28 cellular contexts compared by ENCODE assay signal in the genomic region with DNA sequence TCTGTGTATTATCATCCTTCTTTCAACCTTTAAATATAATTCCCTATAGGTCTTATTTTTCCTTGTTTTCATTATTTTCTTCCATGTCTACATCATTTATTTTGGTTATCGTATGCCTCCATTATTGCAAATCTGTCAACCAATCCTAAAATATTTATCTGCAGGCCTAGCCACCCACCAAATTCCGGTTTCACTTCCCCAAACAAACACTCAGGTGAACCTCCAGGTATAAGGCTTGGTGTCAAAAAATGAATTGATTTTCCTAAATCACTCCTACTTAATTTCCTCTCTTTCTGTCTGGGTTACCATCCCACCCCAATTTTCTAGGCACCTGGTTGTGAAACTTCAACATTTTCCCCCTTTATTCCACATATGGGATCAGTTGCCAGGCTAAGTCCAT.
"Had no signal": no experiment of that assay in that cellular context is flagged by ENCODE, and none has a peak within 500 bp of the region (broad histone marks: within the 10 kb centered on the region; RNA-seq: fewer than 3 reads in every experiment).

No MANE protein-coding gene starts in this region.

- H3K9ac ChIP-seq: neural progenitor cell, parathyroid adenoma had no signal

- DNase-seq: natural killer cell; occipital lobe; ovary; posterior cingulate gyrus; psoas muscle; right cardiac atrium; right lobe of liver; sigmoid colon; small intestine; stimulated activated CD4-positive, alpha-beta T cell treated with anti-CD3 and anti-CD28 coated beads, Interleukin-15, amount 100 ng/mL, for 24 hours; stimulated activated CD4-positive, alpha-beta T cell treated with anti-CD3 and anti-CD28 coated beads, Interleukin-2, amount 100 ng/mL, for 24 hours; stimulated activated CD4-positive, alpha-beta T cell treated with anti-CD3 and anti-CD28 coated beads, Interleukin-2, amount 100 ng/mL, for 48 hours; stimulated activated CD4-positive, alpha-beta T cell treated with anti-CD3 and anti-CD28 coated beads, Interleukin-4, amount 100 ng/mL, for 24 hours; stimulated activated naive B cell treated with anti-CD40 and anti-IgM and Interleukin-4, amounts not matched to agents 10 μg/mL and 1 μg/mL and 100 μg/mL, for 72 hours; stimulated activated naive CD4-positive, alpha-beta T cell treated with Interleukin-2 at 50 U/mL for 16 hours; stomach; thyroid gland; upper lobe of right lung; uterus had no signal

- ATAC-seq: natural killer cell; psoas muscle; right cardiac atrium; right lobe of liver; stimulated activated effector memory CD8-positive, alpha-beta T cell treated with anti-CD3 and anti-CD28 coated beads, Interleukin-12 subunit alpha, Interleukin-12 subunit beta, amount 100 ng/mL, for 72 hours; stimulated activated naive B cell treated with anti-CD40 and anti-IgM and Interleukin-4, amounts not matched to agents 10 μg/mL and 1 μg/mL and 100 μg/mL, for 72 hours; upper lobe of right lung had no signal

- H3K36me3 ChIP-seq: neural progenitor cell, ovary, right lobe of liver, sigmoid colon, stomach, thoracic aorta, thyroid gland, tibial nerve, upper lobe of right lung, uterus had no signal

- H3K4me3 Mint-ChIP-seq: natural killer cell; nephron; neural progenitor cell; stimulated activated effector memory CD8-positive, alpha-beta T cell treated with anti-CD3 and anti-CD28 coated beads, Interleukin-12 subunit alpha, Interleukin-12 subunit beta, amount 100 ng/mL, for 72 hours; stimulated activated naive B cell treated with anti-CD40 and anti-IgM and Interleukin-4, amounts not matched to agents 10 μg/mL and 1 μg/mL and 100 μg/mL, for 72 hours; stimulated activated naive CD8-positive, alpha-beta T cell treated with anti-CD3 and anti-CD28 coated beads, Interleukin-15, Interleukin-2, amounts not matched to agents 100 ng/mL and 50 ng/mL, for 24 hours; type B pancreatic cell had no signal

- H3K4me3 ChIP-seq: neural progenitor cell, ovary, psoas muscle, right lobe of liver, sigmoid colon, stomach, thoracic aorta, thyroid gland, tibial nerve, upper lobe of right lung, uterus had no signal

- H3K79me2 ChIP-seq: parathyroid adenoma had no signal

- H2AFZ ChIP-seq: parathyroid adenoma had no signal

- H3K4me2 ChIP-seq: neural progenitor cell had no signal

- FAIRE-seq: small intestine had no signal

- H3K27ac Mint-ChIP-seq: natural killer cell; nephron; neural progenitor cell; progenitor cell of endocrine pancreas; stimulated activated effector memory CD8-positive, alpha-beta T cell treated with anti-CD3 and anti-CD28 coated beads, Interleukin-12 subunit alpha, Interleukin-12 subunit beta, amount 100 ng/mL, for 72 hours; stimulated activated naive B cell treated with anti-CD40 and anti-IgM and Interleukin-4, amounts not matched to agents 10 μg/mL and 1 μg/mL and 100 μg/mL, for 72 hours; stimulated activated naive CD8-positive, alpha-beta T cell treated with anti-CD3 and anti-CD28 coated beads, Interleukin-15, Interleukin-2, amounts not matched to agents 100 ng/mL and 50 ng/mL, for 24 hours; type B pancreatic cell had no signal

- H3K27ac ChIP-seq: neural progenitor cell, ovary, parathyroid adenoma, psoas muscle, right lobe of liver, sigmoid colon, stomach, thoracic aorta, thyroid gland, tibial nerve, upper lobe of right lung, uterus had no signal

- H3K9me3 ChIP-seq: ovary, psoas muscle, right lobe of liver, sigmoid colon, stomach, thoracic aorta, thyroid gland, tibial nerve, upper lobe of right lung, uterus had no signal

- H3K9me3 Mint-ChIP-seq: nephron; neural progenitor cell; stimulated activated naive B cell treated with anti-CD40 and anti-IgM and Interleukin-4, amounts not matched to agents 10 μg/mL and 1 μg/mL and 100 μg/mL, for 72 hours; stimulated activated naive CD8-positive, alpha-beta T cell treated with anti-CD3 and anti-CD28 coated beads, Interleukin-15, Interleukin-2, amounts not matched to agents 100 ng/mL and 50 ng/mL, for 24 hours; type B pancreatic cell had no signal

- H3K36me3 Mint-ChIP-seq: natural killer cell; neural progenitor cell; stimulated activated effector memory CD8-positive, alpha-beta T cell treated with anti-CD3 and anti-CD28 coated beads, Interleukin-12 subunit alpha, Interleukin-12 subunit beta, amount 100 ng/mL, for 72 hours; stimulated activated naive B cell treated with anti-CD40 and anti-IgM and Interleukin-4, amounts not matched to agents 10 μg/mL and 1 μg/mL and 100 μg/mL, for 72 hours; type B pancreatic cell had no signal

- H3K4me1 ChIP-seq: neural progenitor cell, parathyroid adenoma, psoas muscle, sigmoid colon, stomach, thyroid gland, tibial nerve, upper lobe of right lung, uterus had no signal

- H3K27me3 ChIP-seq: neural progenitor cell, ovary, right lobe of liver, sigmoid colon, stomach, thyroid gland, tibial nerve, upper lobe of right lung, uterus had no signal

- H3K4me1 Mint-ChIP-seq: natural killer cell; nephron; neural progenitor cell; stimulated activated effector memory CD8-positive, alpha-beta T cell treated with anti-CD3 and anti-CD28 coated beads, Interleukin-12 subunit alpha, Interleukin-12 subunit beta, amount 100 ng/mL, for 72 hours; stimulated activated naive B cell treated with anti-CD40 and anti-IgM and Interleukin-4, amounts not matched to agents 10 μg/mL and 1 μg/mL and 100 μg/mL, for 72 hours had no signal

- H3K27me3 Mint-ChIP-seq: progenitor cell of endocrine pancreas; stimulated activated naive CD8-positive, alpha-beta T cell treated with anti-CD3 and anti-CD28 coated beads, Interleukin-15, Interleukin-2, amounts not matched to agents 100 ng/mL and 50 ng/mL, for 24 hours; type B pancreatic cell had no signal
